In genomic region chr6:75747371-75747984, GRCh38 we compare ENCODE assay signal across 14 cellular contexts. TPM values are rescaled to one million over a fixed set of nuclear protein-coding genes. Genes with fewer than 3 reads are reported as not detected.
DNase-seq lines count a peak whose midpoint lies in the region; ATAC-seq and TF ChIP-seq lines count a peak whose summit lies in the region.
"Had no signal": no experiment of that assay in that cellular context is flagged by ENCODE, and none has a peak within 500 bp of the region (broad histone marks: within the 10 kb centered on the region; RNA-seq: fewer than 3 reads in every experiment).

No MANE protein-coding gene starts in this region.

- no peaks in the 10 kb centered on the region for H3K4me1 Mint-ChIP-seq in glutamatergic neuron (ENCODE audit: low read depth, unreplicated experiment)

- no peaks in the 10 kb centered on the region for H3K9me3 ChIP-seq in prostate gland

- peak; percentile 52 for DNase-seq in SIG-M5 treated with dmso at 0.1 percent for 504 hours (lab: John Stamatoyannopoulos, UW; ENCODE audit: unreplicated experiment)
- DNase-seq in SIG-M5 (lab: John Stamatoyannopoulos, UW): no peak
- DNase-seq in NCI-H510A treated with DMSO at 0.1 percent for 48 hours (lab: John Stamatoyannopoulos, UW): peak; percentile 21
- DNase-seq in glutamatergic neuron: no peak
- peak; percentile 60 for DNase-seq in prostate gland (ENCODE audit: low spot score)
- no peak for DNase-seq in stimulated activated naive CD4-positive, alpha-beta T cell (lab: John Stamatoyannopoulos, UW)
- no peak for DNase-seq in COR-L47 (lab: John Stamatoyannopoulos, UW)
- DNase-seq: 8988T, aorta, foreskin fibroblast, NCI-H1105 treated with DMSO at 0.1 percent for 48 hours, NCI-H774, SHP77 had no signal

- H3K27ac ChIP-seq in prostate gland: peak overlapping the region; percentile 26 to 57

- TF ChIP-seq CTCF in glutamatergic neuron (IDR thresholded peaks at IDR 0.05; ENCODE audit: partially characterized antibody, unreplicated experiment) (no peak), prostate gland (IDR thresholded peaks at IDR 0.05) (no peak)

- H3K27me3 ChIP-seq in prostate gland (replicated peaks; ENCODE audit: insufficient read depth): no peaks in the 10 kb centered on the region

- H3K9me3 Mint-ChIP-seq in glutamatergic neuron (ENCODE audit: unreplicated experiment): peaks cover 2% of the 10 kb centered on the region

- no peaks in the 10 kb centered on the region for H3K27me3 Mint-ChIP-seq in glutamatergic neuron (ENCODE audit: unreplicated experiment)

- ATAC-seq in HG03280 (IDR thresholded peaks at IDR 0.05; ENCODE audit: unreplicated experiment): no peak

- TF ChIP-seq POLR2A in prostate gland (IDR thresholded peaks at IDR 0.05): no peak

- 54% methylated on average over 4 of the region's 4 CpGs for WGBS in prostate gland

- no peaks in the 10 kb centered on the region for H3K4me1 ChIP-seq in prostate gland (replicated peaks)

- intact Hi-C loops in prostate gland (cut with DNase I): no loop called here

- H3K4me3 Mint-ChIP-seq in glutamatergic neuron (ENCODE audit: unreplicated experiment): peak overlapping the region; percentile 12

- no peak overlapping the region for H3K27ac Mint-ChIP-seq in glutamatergic neuron (ENCODE audit: unreplicated experiment)

- H3K36me3 ChIP-seq in prostate gland: no peaks in the 10 kb centered on the region

- no peak overlapping the region for H3K4me3 ChIP-seq in prostate gland

- no peaks in the 10 kb centered on the region for H3K36me3 Mint-ChIP-seq in glutamatergic neuron (ENCODE audit: unreplicated experiment)

RNA-seq across cellular contexts. Expression of gene MYO6, which starts 1.6 kb away (rescaled TPM):
- 72.2 TPM for total RNA-seq in glutamatergic neuron (ENCODE audit: unreplicated experiment)
- total RNA-seq in prostate gland: 10 to 100 TPM; 50.1 to 58.7 TPM

Comparison
In these comparisons a context has a peak if more than half of its experiments do, and no peak if none do; other contexts are left out.
1. DNase-seq: peak in SIG-M5 treated with dmso at 0.1 percent for 504 hours (single experiment), NCI-H510A treated with DMSO at 0.1 percent for 48 hours (single experiment) and prostate gland (single experiment); none in SIG-M5 (single experiment), glutamatergic neuron (single experiment), stimulated activated naive CD4-positive, alpha-beta T cell (0 of 6) and COR-L47 (single experiment).